ENCODE assay signal across 20 cellular contexts in genomic region chr10:63412304-63412703, GRCh38.
"Had no signal": no experiment of that assay in that cellular context is flagged by ENCODE, and none has a peak within 500 bp of the region (broad histone marks: within the 10 kb centered on the region; RNA-seq: fewer than 3 reads in every experiment).

No MANE protein-coding gene starts in this region.

- H3K4me3 ChIP-seq: K562 had no signal

- FAIRE-seq: HTR-8/SVneo, K562 had no signal

- H3K9me3 ChIP-seq: SK-N-SH had no signal

- DNase-seq: Kasumi-1, MM.1S, NCI-H1092 treated with DMSO at 0.1 percent for 48 hours, NCI-H1436, NCI-H187, NCI-H2029, NCI-H2081 treated with DMSO at 0.1 percent for 48 hours, NCI-H2171, NCI-H226, NCI-H446, NCI-H510A, NCI-H524 treated with DMSO at 0.1 percent for 48 hours, NCI-H69, NCI-H774, SHP77, SK-N-SH had no signal

- ATAC-seq: K562 had no signal

- H3K27ac ChIP-seq: KMS-11, RWPE1 had no signal
